Comparison of ENCODE assay signal across 15 cellular contexts in genomic region chr2:37659723-37660122, GRCh38. TPM values are rescaled to one million over a fixed set of nuclear protein-coding genes. Genes with fewer than 3 reads are reported as not detected.
DNase-seq lines count a peak whose midpoint lies in the region; ATAC-seq and TF ChIP-seq lines count a peak whose summit lies in the region.
"Had no signal": no experiment of that assay in that cellular context is flagged by ENCODE, and none has a peak within 500 bp of the region (broad histone marks: within the 10 kb centered on the region; RNA-seq: fewer than 3 reads in every experiment).

No MANE protein-coding gene starts in this region.

- 42 to 58% methylated on average over 5 of the region's 5 CpGs for WGBS in heart right ventricle, 2 donors
- no CpG with 5 or more reads among the region's 5 CpGs for WGBS in mesendoderm (ENCODE audit: extremely low coverage, insufficient coverage, low lambda C conversion rate)

- H2BK5ac ChIP-seq in mesendoderm (ENCODE audit: low read length), result no peak overlapping the region

- intact Hi-C loops in heart right ventricle (cut with DNase I), result loop anchor here in 3 of 10 donors (10.0 kb wide), 2 partner anchors 125 to 245 kb away; no protein-coding TSS in a partner anchor
- intact Hi-C loops in Right ventricle myocardium superior (cut with DNase I), result loop anchor here (10.0 kb wide), 1 partner anchor 245 kb away; no protein-coding TSS in a partner anchor
- intact Hi-C loops in ascending aorta (cut with DNase I), result no loop called here

- H2BK120ac ChIP-seq in mesendoderm (ENCODE audit: low read depth, low read length), result no peak overlapping the region

- peak overlapping the region; percentile 25 for H3K18ac ChIP-seq in mesendoderm (ENCODE audit: low read length)

- H2BK15ac ChIP-seq in mesendoderm (replicated peaks; ENCODE audit: low read depth), result no peak overlapping the region

- no peak overlapping the region for H3K23ac ChIP-seq in mesendoderm (ENCODE audit: low read length)

- no peak overlapping the region for H3K4me2 ChIP-seq in mesendoderm (ENCODE audit: low read length)

- H3K36me3 ChIP-seq in heart right ventricle (peaks cover 0 to 35% (median 0%) of the 10 kb centered on the region in 9 donors), ascending aorta (no peaks in the 10 kb centered on the region), mesendoderm (ENCODE audit: control insufficient read depth, insufficient read depth, low read length) (no peaks in the 10 kb centered on the region), subcutaneous abdominal adipose tissue (ENCODE audit: control insufficient read depth in 5 of 5, insufficient read depth in 5 of 5, low read length in 5 of 5) (peaks cover 0 to 5% (median 3%) of the 10 kb centered on the region in 5 donors)

- H3K56ac ChIP-seq in mesendoderm (ENCODE audit: low read length), result no peak overlapping the region

- H3K79me1 ChIP-seq in mesendoderm (ENCODE audit: low read length), result peaks cover 27% of the 10 kb centered on the region

- ATAC-seq in heart right ventricle (no peak), Right ventricle myocardium superior (ENCODE audit: poor library complexity) (no peak), GM18868 (IDR thresholded peaks at IDR 0.05; ENCODE audit: unreplicated experiment) (no peak)
- ATAC-seq: activated CD8-positive, alpha-beta memory T cell treated with anti-CD3 and anti-CD28 coated beads, Interleukin-2, amount 10 ng/mL, durations not matched to agents 7 days and 5 days; esophagus mucosa had no signal

- H3K9me3 ChIP-seq in heart right ventricle (no peaks in the 10 kb centered on the region), ascending aorta (no peaks in the 10 kb centered on the region), subcutaneous abdominal adipose tissue (ENCODE audit: control insufficient read depth in 5 of 5, low read length in 5 of 5) (no peaks in the 10 kb centered on the region)
- H3K9me3 ChIP-seq: tibial nerve had no signal

- no peak overlapping the region for H2AK5ac ChIP-seq in mesendoderm (ENCODE audit: low read length)

- H3K27me3 ChIP-seq in heart right ventricle, result no peaks in the 10 kb centered on the region
- H3K27me3 ChIP-seq in ascending aorta, result no peaks in the 10 kb centered on the region
- H3K27me3 ChIP-seq in mesendoderm (ENCODE audit: insufficient read depth, low read length, poor library complexity), result no peaks in the 10 kb centered on the region
- H3K27me3 ChIP-seq in subcutaneous abdominal adipose tissue (ENCODE audit: control insufficient read depth in 5 of 5, insufficient read depth in 4 of 5, low read length in 5 of 5), result no peaks in the 10 kb centered on the region
- H3K27me3 ChIP-seq: tibial nerve had no signal

- no peak overlapping the region for H4K5ac ChIP-seq in mesendoderm (ENCODE audit: low read length)

- H3K79me2 ChIP-seq in mesendoderm (ENCODE audit: control insufficient read depth, insufficient read depth, low read length), result peaks cover 33% of the 10 kb centered on the region

- H3K4ac ChIP-seq in mesendoderm (ENCODE audit: low read depth, low read length), result no peak overlapping the region

- peaks cover 28 to 100% (median 97%) of the 10 kb centered on the region in 9 donors for H3K4me1 ChIP-seq in heart right ventricle
- H3K4me1 ChIP-seq in ascending aorta, result peaks cover 16 to 74% of the 10 kb centered on the region in 2 donors
- H3K4me1 ChIP-seq in mesendoderm (ENCODE audit: control insufficient read depth, low read depth, low read length), result peaks cover 38% of the 10 kb centered on the region
- H3K4me1 ChIP-seq in subcutaneous abdominal adipose tissue (ENCODE audit: control insufficient read depth in 5 of 5, insufficient read depth in 5 of 5, low read length in 5 of 5), result peaks cover 0 to 57% (median 11%) of the 10 kb centered on the region in 5 donors

- TF ChIP-seq CTCF in heart right ventricle (IDR thresholded peaks at IDR 0.05) (no peak), ascending aorta (IDR thresholded peaks at IDR 0.05) (no peak)

- DNase-seq in heart right ventricle (no peak), Right ventricle myocardium superior (no peak), ascending aorta (ENCODE audit: low spot score in 2 of 2) (no peak), mesendoderm (no peak), AG20443 (ENCODE audit: low spot score) (no peak), putamen (ENCODE audit: low spot score) (no peak)
- DNase-seq: activated CD8-positive, alpha-beta memory T cell treated with anti-CD3 and anti-CD28 coated beads, Interleukin-2, amount 10 ng/mL, durations not matched to agents 7 days and 5 days; activated naive CD8-positive, alpha-beta T cell treated with anti-CD3 and anti-CD28 coated beads for 36 hours; AML-193; hypothalamus; occipital lobe had no signal

- H3K9ac ChIP-seq in mesendoderm (ENCODE audit: low read length) (no peak overlapping the region), subcutaneous abdominal adipose tissue (ENCODE audit: low read length in 5 of 5) (no peak overlapping the region)

- H3K4me3 ChIP-seq in heart right ventricle (peak overlapping the region in 1 of 10 donors; percentile 14), ascending aorta (peak overlapping the region in 1 of 2 donors; percentile 5), mesendoderm (ENCODE audit: low read length) (no peak overlapping the region), subcutaneous abdominal adipose tissue (ENCODE audit: low read depth in 1 of 5, low read length in 5 of 5) (no peak overlapping the region)
- H3K4me3 ChIP-seq: tibial nerve had no signal

- H3K27ac ChIP-seq in heart right ventricle (peak overlapping the region; percentile 8 to 99 (median 88)), ascending aorta (peak overlapping the region; percentile 19 to 75), mesendoderm (ENCODE audit: low read depth, low read length) (no peak overlapping the region), subcutaneous abdominal adipose tissue (ENCODE audit: low read depth, low read length) (peak overlapping the region; percentile 38)

- no peak overlapping the region for H4K8ac ChIP-seq in mesendoderm (ENCODE audit: low read depth, low read length)

RNA-seq across cellular contexts. Expression of gene CDC42EP3, which starts 11.7 kb away (rescaled TPM):
- total RNA-seq in heart right ventricle (100 to 1,000 TPM in 6 of 10 donors, 10 to 100 TPM in 4; 67.3 to 188 (median 143) TPM), Right ventricle myocardium superior (75.3 TPM), ascending aorta (65.5 TPM)
- polyA plus RNA-seq in heart right ventricle, result 10 to 100 TPM; 28.4 to 32.9 TPM
- polyA plus RNA-seq in mesendoderm (2013, experiment 1 of 2), result 32.7 TPM
- 32.9 TPM for polyA plus RNA-seq in mesendoderm (2013, experiment 2 of 2)
